In the genomic region with DNA sequence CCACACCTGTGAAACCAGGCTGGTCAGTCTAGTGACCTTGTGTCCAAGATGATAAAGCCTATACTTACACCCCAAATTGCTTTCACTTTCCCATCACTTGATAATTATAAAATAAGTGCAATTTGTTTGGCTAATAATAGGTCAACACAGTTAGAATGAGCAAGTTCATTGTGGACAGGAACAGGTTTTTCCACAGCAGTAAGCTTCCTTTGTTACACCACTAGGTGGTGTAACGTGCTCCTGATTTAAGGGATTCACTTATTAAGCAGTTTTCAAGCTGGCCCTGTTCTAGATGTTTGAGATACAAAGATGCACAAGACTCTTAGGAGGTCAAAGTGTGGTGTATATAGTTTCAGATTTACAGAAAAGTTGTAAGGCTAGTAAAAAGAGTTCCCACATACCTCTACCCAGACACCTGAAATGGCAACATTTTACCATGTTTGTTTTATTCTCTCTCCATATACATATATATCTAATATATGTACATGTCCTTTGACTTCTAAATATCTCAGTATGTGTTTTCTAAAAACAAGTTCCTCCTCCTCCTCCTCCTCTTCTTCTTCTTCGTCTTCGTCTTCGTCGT, we compare ENCODE assay signal across 9 cellular contexts.
DNase-seq lines count a peak whose midpoint lies in the region; ATAC-seq and FAIRE-seq lines count a peak whose summit lies in the region.
"Had no signal": no experiment of that assay in that cellular context is flagged by ENCODE, and none has a peak within 500 bp of the region (broad histone marks: within the 10 kb centered on the region; RNA-seq: fewer than 3 reads in every experiment).

No MANE protein-coding gene starts in this region.

- no peak overlapping the region for H3K27ac Mint-ChIP-seq in activated naive CD8-positive, alpha-beta T cell treated with anti-CD3 and anti-CD28 coated beads, Interleukin-2, amount 50 U/mL, for 24 hours

- peak; percentile 95 for FAIRE-seq in G401.6 (lab: Jason Lieb, UNC)

- H3K9me3 Mint-ChIP-seq in activated naive CD8-positive, alpha-beta T cell treated with anti-CD3 and anti-CD28 coated beads, Interleukin-2, amount 50 U/mL, for 24 hours, result no peaks in the 10 kb centered on the region

- H3K4me1 Mint-ChIP-seq in activated naive CD8-positive, alpha-beta T cell treated with anti-CD3 and anti-CD28 coated beads, Interleukin-2, amount 50 U/mL, for 24 hours, result peaks cover 3% of the 10 kb centered on the region

- no peaks in the 10 kb centered on the region for H3K27me3 Mint-ChIP-seq in activated naive CD8-positive, alpha-beta T cell treated with anti-CD3 and anti-CD28 coated beads, Interleukin-2, amount 50 U/mL, for 24 hours

- ATAC-seq in GM21723 (IDR thresholded peaks at IDR 0.05; ENCODE audit: unreplicated experiment) (peak; percentile 55), GM18858 (IDR thresholded peaks at IDR 0.05; ENCODE audit: unreplicated experiment) (no peak), GM18519 (IDR thresholded peaks at IDR 0.05; ENCODE audit: low FRiP score, unreplicated experiment) (no peak)
- ATAC-seq in activated naive CD8-positive, alpha-beta T cell treated with anti-CD3 and anti-CD28 coated beads, Interleukin-2, amount 50 U/mL, for 24 hours, result peak; percentile 54

- H3K36me3 Mint-ChIP-seq in activated naive CD8-positive, alpha-beta T cell treated with anti-CD3 and anti-CD28 coated beads, Interleukin-2, amount 50 U/mL, for 24 hours (ENCODE audit: low read depth), result no peaks in the 10 kb centered on the region

- H3K4me3 Mint-ChIP-seq in activated naive CD8-positive, alpha-beta T cell treated with anti-CD3 and anti-CD28 coated beads, Interleukin-2, amount 50 U/mL, for 24 hours, result no peak overlapping the region

- DNase-seq in MV-4-11 (lab: John Stamatoyannopoulos, UW) (peak; percentile 61), kidney tubule cell (ENCODE audit: low spot score) (peak; percentile 56), UCSD-AML1 (lab: John Stamatoyannopoulos, UW; ENCODE audit: unreplicated experiment) (no peak)
- DNase-seq in activated naive CD8-positive, alpha-beta T cell treated with anti-CD3 and anti-CD28 coated beads, Interleukin-2, amount 50 U/mL, for 24 hours, result no peak
- DNase-seq: right cardiac atrium had no signal

Comparison
In these comparisons a context has a peak if more than half of its experiments do, and no peak if none do; other contexts are left out.
1. ATAC-seq: peak in GM21723 (single experiment) and activated naive CD8-positive, alpha-beta T cell treated with anti-CD3 and anti-CD28 coated beads, Interleukin-2, amount 50 U/mL, for 24 hours (single experiment); none in GM18858 (single experiment) and GM18519 (single experiment).
2. DNase-seq: peak in MV-4-11 (single experiment) and kidney tubule cell (single experiment); none in activated naive CD8-positive, alpha-beta T cell treated with anti-CD3 and anti-CD28 coated beads, Interleukin-2, amount 50 U/mL, for 24 hours (single experiment) and UCSD-AML1 (single experiment).